In genomic region chr2:161471631-161472030, GRCh38 we compare ENCODE assay signal across 33 cellular contexts. TPM values are rescaled to one million over a fixed set of nuclear protein-coding genes. Genes with fewer than 3 reads are reported as not detected.
"Had no signal": no experiment of that assay in that cellular context is flagged by ENCODE, and none has a peak within 500 bp of the region (broad histone marks: within the 10 kb centered on the region; RNA-seq: fewer than 3 reads in every experiment).

No MANE protein-coding gene starts in this region.

- H3K4me3 ChIP-seq: adrenal gland, ascending aorta, body of pancreas, breast epithelium, cardiac muscle cell had no signal

- H3K27me3 ChIP-seq: adrenal gland, ascending aorta, body of pancreas, brain microvascular endothelial cell, breast epithelium, cardiac muscle cell had no signal

- DNase-seq: activated effector memory CD4-positive, alpha-beta T cell treated with anti-CD3 and anti-CD28 coated beads, Interleukin-2, amount 50 U/mL, for 16 hours; activated effector memory CD4-positive, alpha-beta T cell treated with Interleukin-2 at 50 U/mL for 16 hours; activated gamma-delta T cell; activated gamma-delta T cell treated with Interleukin-2 at 50 U/mL for 16 hours; activated naive CD4-positive, alpha-beta T cell; activated naive CD4-positive, alpha-beta T cell treated with anti-CD3 and anti-CD28 coated beads for 36 hours; activated naive CD4-positive, alpha-beta T cell treated with anti-CD3 and anti-CD28 coated beads, Interleukin-2, amount 10 ng/mL, durations not matched to agents 7 days and 5 days; activated naive CD4-positive, alpha-beta T cell treated with anti-CD3 and anti-CD28 coated beads, Interleukin-2, amount 50 U/mL, for 16 hours; activated naive CD4-positive, alpha-beta T cell treated with Interleukin-2 at 50 U/mL for 16 hours; activated naive CD8-positive, alpha-beta T cell treated with anti-CD3 and anti-CD28 coated beads for 36 hours; activated naive CD8-positive, alpha-beta T cell treated with anti-CD3 and anti-CD28 coated beads, Interleukin-2, amount 10 ng/mL, durations not matched to agents 7 days and 5 days; activated naive CD8-positive, alpha-beta T cell treated with anti-CD3 and anti-CD28 coated beads, Interleukin-2, amount 50 U/mL, for 24 hours; activated T-cell treated with anti-CD3 and anti-CD28 coated beads, Interleukin-2, amount 50 U/mL, for 1 hour; activated T-cell treated with anti-CD3 and anti-CD28 coated beads, Interleukin-2, amount 50 U/mL, for 24 hours; activated T-cell treated with anti-CD3 and anti-CD28 coated beads, Interleukin-2, amount 50 U/mL, for 4 hours; activated T-cell treated with anti-CD3 and anti-CD28 coated beads, Interleukin-2, amount 50 U/mL, for 48 hours; activated T-cell treated with anti-CD3 and anti-CD28 coated beads, Interleukin-2, amount 50 U/mL, for 72 hours; adrenal gland; amniotic stem cell; amygdala; anterior cingulate cortex; aorta; body of pancreas; brain microvascular endothelial cell; caudate nucleus; central memory CD4-positive, alpha-beta T cell; cerebellar nuclear complex had no signal

- H3K4me1 ChIP-seq: adrenal gland, ascending aorta, body of pancreas, breast epithelium had no signal

- H3K27ac ChIP-seq: adrenal gland, ascending aorta, body of pancreas, brain microvascular endothelial cell, breast epithelium, cardiac muscle cell had no signal

- H3K9me3 ChIP-seq: adrenal gland, ascending aorta, body of pancreas had no signal

- H3K36me3 ChIP-seq: adrenal gland, ascending aorta, brain microvascular endothelial cell, breast epithelium, cardiac muscle cell had no signal

RNA-seq across cellular contexts. Expression of gene TBR1, which starts 55.5 kb away (rescaled TPM):
- total RNA-seq: activated naive CD4-positive, alpha-beta T cell treated with anti-CD3 and anti-CD28 coated beads for 36 hours; activated naive CD8-positive, alpha-beta T cell treated with anti-CD3 and anti-CD28 coated beads for 36 hours; activated naive CD8-positive, alpha-beta T cell treated with anti-CD3 and anti-CD28 coated beads, Interleukin-2, amount 10 ng/mL, durations not matched to agents 7 days and 5 days; activated T-cell treated with anti-CD3 and anti-CD28 coated beads, Interleukin-2, amount 50 U/mL, for 4 hours; activated T-helper 1 cell treated with anti-CD3 and anti-CD28 coated beads, Interleukin-12 subunit alpha, Interleukin-12 subunit beta, Interleukin-2, Interleukin-4 antibody, amounts not matched to agents 30 ng/mL and 10 ng/mL and 1 ng/mL, durations not matched to agents 14 hours and 24 hours and 36 hours; aorta; ascending aorta; astrocyte; body of pancreas; chondrocyte had no signal
- polyA plus RNA-seq: adrenal gland, aorta, cardiac muscle cell had no signal
